22 cellular contexts compared by ENCODE assay signal in genomic region chr12:129184066-129184695, GRCh38.
DNase-seq lines count a peak whose midpoint lies in the region; ATAC-seq and TF ChIP-seq lines count a peak whose summit lies in the region.
"Had no signal": no experiment of that assay in that cellular context is flagged by ENCODE, and none has a peak within 500 bp of the region (broad histone marks: within the 10 kb centered on the region; RNA-seq: fewer than 3 reads in every experiment).

No MANE protein-coding gene starts in this region.

- no peak overlapping the region for H3K4me3 ChIP-seq in left lung
- H3K4me3 ChIP-seq in endodermal cell (ENCODE audit: low read length) = no peak overlapping the region
- H3K4me3 ChIP-seq: K562 had no signal

- no peak for ATAC-seq in left lung
- ATAC-seq: HepG2, K562, Panc1, SK-N-SH treated with all-trans-retinoic acid at 6 μM for 48 hours had no signal

- H3K4me1 ChIP-seq in left lung (no peaks in the 10 kb centered on the region), endodermal cell (ENCODE audit: control insufficient read depth, insufficient read depth, low read length) (no peaks in the 10 kb centered on the region)

- no peaks in the 10 kb centered on the region for H3K9me3 ChIP-seq in left lung
- H3K9me3 ChIP-seq in endodermal cell (ENCODE audit: control insufficient read depth, low read length) = no peaks in the 10 kb centered on the region

- 91 to 98% methylated on average over 9 to 17 of the region's 17 CpGs for WGBS in endodermal cell (ENCODE audit: insufficient coverage in 1 of 2, insufficient read length in 1 of 2), 2 experiments

- H3K27me3 Mint-ChIP-seq in type B pancreatic cell (peaks cover 39% of the 10 kb centered on the region), endodermal cell (ENCODE audit: insufficient read depth) (no peaks in the 10 kb centered on the region)

- peak; percentile 50 for DNase-seq in NCI-H345 (lab: John Stamatoyannopoulos, UW)
- no peak for DNase-seq in NCI-H345 treated with DMSO at 0.1 percent for 48 hours (lab: John Stamatoyannopoulos, UW; ENCODE audit: unreplicated experiment)
- DNase-seq in NCI-H774 (lab: John Stamatoyannopoulos, UW) = peak; percentile 46
- DNase-seq in islet precursor cell = peak; percentile 85
- no peak for DNase-seq in type B pancreatic cell (ENCODE audit: extremely low spot score, unreplicated experiment)
- DNase-seq in activated gamma-delta T cell (lab: John Stamatoyannopoulos, UW) = no peak
- DNase-seq in left lung = no peak
- DNase-seq in endodermal cell = no peak
- DNase-seq: AML-193, MM.1S, NCI-H1048, NCI-H1417 treated with DMSO at 0.1 percent for 48 hours, NCI-H2029, NCI-H524, NCI-H82, SIG-M5 had no signal

- peak overlapping the region; percentile 48 for H3K27ac Mint-ChIP-seq in type B pancreatic cell
- H3K27ac Mint-ChIP-seq in endodermal cell = no peak overlapping the region
- H3K27ac Mint-ChIP-seq: CD14-positive monocyte had no signal

- H3K9me3 Mint-ChIP-seq in type B pancreatic cell (peaks cover 5% of the 10 kb centered on the region), endodermal cell (peaks cover 5% of the 10 kb centered on the region)

- H3K9ac ChIP-seq in endodermal cell (ENCODE audit: extremely low read depth, low read length, poor library complexity, severe bottlenecking) = no peak overlapping the region

- H3K4me3 Mint-ChIP-seq in type B pancreatic cell (peak overlapping the region; percentile 18), endodermal cell (no peak overlapping the region)
- H3K4me3 Mint-ChIP-seq: CD14-positive monocyte had no signal

- H3K36me3 ChIP-seq in left lung (no peaks in the 10 kb centered on the region), endodermal cell (ENCODE audit: control insufficient read depth, insufficient read depth, low read length) (no peaks in the 10 kb centered on the region)

- H3K36me3 Mint-ChIP-seq in type B pancreatic cell (no peaks in the 10 kb centered on the region), endodermal cell (ENCODE audit: low read depth) (peaks cover 5% of the 10 kb centered on the region)
- H3K36me3 Mint-ChIP-seq: CD14-positive monocyte had no signal

- TF ChIP-seq CTCF in type B pancreatic cell (conservative IDR thresholded peaks at IDR 0.05) (no peak), left lung (IDR thresholded peaks at IDR 0.05) (no peak), endodermal cell (conservative IDR thresholded peaks at IDR 0.05) (no peak)

- H3K27ac ChIP-seq in left lung = no peak overlapping the region
- H3K27ac ChIP-seq in endodermal cell (ENCODE audit: low read depth, low read length) = no peak overlapping the region
- H3K27ac ChIP-seq: HL-60 had no signal

- H3K4me1 Mint-ChIP-seq in type B pancreatic cell (ENCODE audit: unreplicated experiment) = peaks cover 12% of the 10 kb centered on the region
- H3K4me1 Mint-ChIP-seq in endodermal cell = peaks cover 11% of the 10 kb centered on the region
- H3K4me1 Mint-ChIP-seq: CD14-positive monocyte had no signal

- H3K27me3 ChIP-seq in left lung (no peaks in the 10 kb centered on the region), endodermal cell (ENCODE audit: control insufficient read depth, insufficient read depth, low read length, poor library complexity, severe bottlenecking) (no peaks in the 10 kb centered on the region)

- intact Hi-C loops in left lung (cut with DNase I) = no loop called here

Comparison
In these comparisons a context has a peak if more than half of its experiments do, and no peak if none do; other contexts are left out.
1. DNase-seq: peak in NCI-H345 (single experiment), NCI-H774 (single experiment) and islet precursor cell (single experiment); none in NCI-H345 treated with DMSO at 0.1 percent for 48 hours (single experiment), type B pancreatic cell (single experiment), activated gamma-delta T cell (single experiment), left lung (0 of 2) and endodermal cell (single experiment).